In genomic region chr5:176658817-176659216, GRCh38 we compare ENCODE assay signal across 11 cellular contexts. TPM values are rescaled to one million over a fixed set of nuclear protein-coding genes. Genes with fewer than 3 reads are reported as not detected.
DNase-seq lines count a peak whose midpoint lies in the region; ATAC-seq and TF ChIP-seq lines count a peak whose summit lies in the region.
"Had no signal": no experiment of that assay in that cellular context is flagged by ENCODE, and none has a peak within 500 bp of the region (broad histone marks: within the 10 kb centered on the region; RNA-seq: fewer than 3 reads in every experiment).

No MANE protein-coding gene starts in this region.

- H3K27ac ChIP-seq in BLaER1 treated with 17β-estradiol and CSF1 and Interleukin-3, amounts not matched to agents 10 nM and 100 nM: peak overlapping the region in 8 of 11 experiments; percentile 17 to 77 (median 52); a peak in 13 of 22 replicates
- no peak overlapping the region for H3K27ac ChIP-seq in lung (ENCODE audit: low read depth in 1 of 2, low read length in 1 of 2)
- H3K27ac ChIP-seq in aorta (ENCODE audit: low read depth in 1 of 2, low read length in 2 of 2): no peak overlapping the region

- no peak for TF ChIP-seq CTCF in lung (IDR thresholded peaks at IDR 0.05; ENCODE audit: control extremely low read depth, extremely low read depth)

- H3K9me3 ChIP-seq in BLaER1 treated with 17β-estradiol and CSF1 and Interleukin-3, amounts not matched to agents 10 nM and 100 nM (replicated peaks in 1 of 11): no peaks in the 10 kb centered on the region
- H3K9me3 ChIP-seq in lung (ENCODE audit: control insufficient read depth in 2 of 2, insufficient read depth in 1 of 2, low read length in 1 of 2) (no peaks in the 10 kb centered on the region), aorta (ENCODE audit: control insufficient read depth, low read length) (no peaks in the 10 kb centered on the region)

- H3K9ac ChIP-seq in BLaER1 treated with 17β-estradiol and CSF1 and Interleukin-3, amounts not matched to agents 10 nM and 100 nM: peak overlapping the region in 10 of 11 experiments; percentile 13 to 68 (median 50); a peak in 15 of 22 replicates

- peaks cover 15 to 72% (median 47%) of the 10 kb centered on the region in 10 experiments for H3K4me1 ChIP-seq in BLaER1 treated with 17β-estradiol and CSF1 and Interleukin-3, amounts not matched to agents 10 nM and 100 nM
- H3K4me1 ChIP-seq in lung (ENCODE audit: control insufficient read depth in 2 of 2, insufficient read depth in 2 of 2, low read length in 2 of 2): peaks cover 0 to 9% of the 10 kb centered on the region in 2 donors
- H3K4me1 ChIP-seq in aorta (ENCODE audit: control insufficient read depth in 1 of 2, insufficient read depth in 2 of 2, low read length in 2 of 2): no peaks in the 10 kb centered on the region

- peak overlapping the region; percentile 0 to 63 (median 44); a peak in 17 of 20 replicates for H3K4me3 ChIP-seq in BLaER1 treated with 17β-estradiol and CSF1 and Interleukin-3, amounts not matched to agents 10 nM and 100 nM
- H3K4me3 ChIP-seq in lung (no peak overlapping the region), aorta (ENCODE audit: low read length in 2 of 2) (no peak overlapping the region)

- H3K4me2 ChIP-seq in BLaER1 treated with 17β-estradiol and CSF1 and Interleukin-3, amounts not matched to agents 10 nM and 100 nM: peak overlapping the region; percentile 88 to 100 (median 97)

- H3K27me3 ChIP-seq in BLaER1 treated with 17β-estradiol and CSF1 and Interleukin-3, amounts not matched to agents 10 nM and 100 nM: 0 out of 22 replicates have a peak, but pooled peaks cover 0 to 3% (median 0%) of the 10 kb centered on the region in 11 experiments
- H3K27me3 ChIP-seq in lung (ENCODE audit: control insufficient read depth, insufficient read depth) (no peaks in the 10 kb centered on the region), aorta (ENCODE audit: control insufficient read depth in 1 of 2, insufficient read depth in 2 of 2, low read length in 1 of 2) (no peaks in the 10 kb centered on the region)

- H3K4me3 Mint-ChIP-seq in activated T-helper 2 cell treated with anti-CD3 and anti-CD28 coated beads, Interferon-gamma antibody, Interleukin-2, Interleukin-4, amounts not matched to agents 10 μg/mL and 5 μg/mL and 100 μg/mL, durations not matched to agents 14 hours and 24 hours and 36 hours (ENCODE audit: low read depth): peak overlapping the region; percentile 31

- peaks cover 18 to 82% (median 42%) of the 10 kb centered on the region in 11 experiments; a peak in 20 of 22 replicates for H4K20me1 ChIP-seq in BLaER1 treated with 17β-estradiol and CSF1 and Interleukin-3, amounts not matched to agents 10 nM and 100 nM

- peaks cover 16% of the 10 kb centered on the region for H3K36me3 Mint-ChIP-seq in activated T-helper 2 cell treated with anti-CD3 and anti-CD28 coated beads, Interferon-gamma antibody, Interleukin-2, Interleukin-4, amounts not matched to agents 10 μg/mL and 5 μg/mL and 100 μg/mL, durations not matched to agents 14 hours and 24 hours and 36 hours (ENCODE audit: low read depth)

- H3K9me3 Mint-ChIP-seq in activated T-helper 2 cell treated with anti-CD3 and anti-CD28 coated beads, Interferon-gamma antibody, Interleukin-2, Interleukin-4, amounts not matched to agents 10 μg/mL and 5 μg/mL and 100 μg/mL, durations not matched to agents 14 hours and 24 hours and 36 hours: no peaks in the 10 kb centered on the region

- DNase-seq in activated T-helper 2 cell treated with anti-CD3 and anti-CD28 coated beads, Interferon-gamma antibody, Interleukin-2, Interleukin-4, amounts not matched to agents 10 μg/mL and 5 μg/mL and 100 μg/mL, durations not matched to agents 14 hours and 24 hours and 36 hours (ENCODE audit: low spot score): peak; percentile 36
- DNase-seq in lung (ENCODE audit: low spot score) (no peak), aorta (no peak)
- no peak for DNase-seq in stimulated activated CD4-positive, alpha-beta T cell treated with anti-CD3 and anti-CD28 coated beads, Interleukin-1b, Interleukin-23, amount 100 ng/mL, for 48 hours
- DNase-seq in activated CD4-positive, alpha-beta T cell treated with anti-CD3 and anti-CD28 coated beads, Interleukin-2, amount 50 U/mL, for 4 hours: no peak

- intact Hi-C loops in activated T-helper 2 cell treated with anti-CD3 and anti-CD28 coated beads, Interferon-gamma antibody, Interleukin-2, Interleukin-4, amounts not matched to agents 10 μg/mL and 5 μg/mL and 100 μg/mL, durations not matched to agents 14 hours and 24 hours and 36 hours (cut with micrococcal nuclease): no loop called here
- intact Hi-C loops in aorta (cut with DNase I): loop anchor here in 1 of 2 donors (10.0 kb wide), 1 partner anchor 244 kb away; the partner anchor contains the start of gene CLTB

- peaks cover 19% of the 10 kb centered on the region for H3K4me1 Mint-ChIP-seq in activated T-helper 2 cell treated with anti-CD3 and anti-CD28 coated beads, Interferon-gamma antibody, Interleukin-2, Interleukin-4, amounts not matched to agents 10 μg/mL and 5 μg/mL and 100 μg/mL, durations not matched to agents 14 hours and 24 hours and 36 hours (ENCODE audit: low read depth)

- H3K36me3 ChIP-seq in BLaER1 treated with 17β-estradiol and CSF1 and Interleukin-3, amounts not matched to agents 10 nM and 100 nM: peaks cover 0 to 40% (median 32%) of the 10 kb centered on the region in 11 experiments; a peak in 20 of 22 replicates
- H3K36me3 ChIP-seq in lung (ENCODE audit: control insufficient read depth in 2 of 2, insufficient read depth in 2 of 2, low read length in 2 of 2) (peaks cover 0 to 23% of the 10 kb centered on the region in 2 donors), aorta (ENCODE audit: control insufficient read depth in 1 of 2, insufficient read depth in 2 of 2, low read length in 1 of 2) (no peaks in the 10 kb centered on the region)

- WGBS in lung, 2 donors: 30 to 40% methylated on average over 7 of the region's 7 CpGs
- 84 to 87% methylated on average over 7 of the region's 7 CpGs for WGBS in aorta, 2 donors

- H3K27ac Mint-ChIP-seq in activated T-helper 2 cell treated with anti-CD3 and anti-CD28 coated beads, Interferon-gamma antibody, Interleukin-2, Interleukin-4, amounts not matched to agents 10 μg/mL and 5 μg/mL and 100 μg/mL, durations not matched to agents 14 hours and 24 hours and 36 hours: no peak overlapping the region

- peaks cover 4% of the 10 kb centered on the region for H3K27me3 Mint-ChIP-seq in activated T-helper 2 cell treated with anti-CD3 and anti-CD28 coated beads, Interferon-gamma antibody, Interleukin-2, Interleukin-4, amounts not matched to agents 10 μg/mL and 5 μg/mL and 100 μg/mL, durations not matched to agents 14 hours and 24 hours and 36 hours (ENCODE audit: low read depth)

- ATAC-seq in HG03159 (IDR thresholded peaks at IDR 0.05; ENCODE audit: unreplicated experiment) (peak; percentile 35), lung (ENCODE audit: insufficient read depth, low FRiP score) (peak; percentile 28), aorta (ENCODE audit: low FRiP score) (no peak), GM18873 (IDR thresholded peaks at IDR 0.05; ENCODE audit: low FRiP score, unreplicated experiment) (no peak)

RNA-seq across cellular contexts. Expression of gene TSPAN17, which starts 11.5 kb away (rescaled TPM):
- total RNA-seq in activated T-helper 2 cell treated with anti-CD3 and anti-CD28 coated beads, Interferon-gamma antibody, Interleukin-2, Interleukin-4, amounts not matched to agents 10 μg/mL and 5 μg/mL and 100 μg/mL, durations not matched to agents 14 hours and 24 hours and 36 hours: 32.7 and 33.9 TPM in 2 replicates
- total RNA-seq in lung (10 to 100 TPM; 14.8 to 37.4 TPM), aorta (10 to 100 TPM; 17.9 to 22.9 TPM)
- polyA plus RNA-seq in lung (10 to 100 TPM; 20.1 to 35.6 TPM), aorta (10 to 100 TPM; 13.9 to 21.1 TPM)

RNA-seq across cellular contexts. Expression of gene EIF4E1B, which starts 28.3 kb away (rescaled TPM):
- not detected in 2 replicates for total RNA-seq in activated T-helper 2 cell treated with anti-CD3 and anti-CD28 coated beads, Interferon-gamma antibody, Interleukin-2, Interleukin-4, amounts not matched to agents 10 μg/mL and 5 μg/mL and 100 μg/mL, durations not matched to agents 14 hours and 24 hours and 36 hours
- total RNA-seq in lung (not detected), aorta (not detected)
- polyA plus RNA-seq in lung (not detected), aorta (not detected)
- total RNA-seq: epithelial cell of proximal tubule; pulmonary artery endothelial cell; T-helper 2 cell treated with Interferon-gamma antibody and Interleukin-4, amounts not matched to agents 100 ng/mL and 5 ng/mL, for 36 hours had no signal

RNA-seq across cellular contexts. Expression of gene SNCB, which starts 28.5 kb away (rescaled TPM):
- total RNA-seq in activated T-helper 2 cell treated with anti-CD3 and anti-CD28 coated beads, Interferon-gamma antibody, Interleukin-2, Interleukin-4, amounts not matched to agents 10 μg/mL and 5 μg/mL and 100 μg/mL, durations not matched to agents 14 hours and 24 hours and 36 hours: not detected in 2 replicates
- total RNA-seq in lung: not detected
- polyA plus RNA-seq in lung: under 1 TPM in 1 of 2 donors, not detected in 1; 0.02 TPM
- total RNA-seq in aorta: not detected
- polyA plus RNA-seq in aorta: not detected
- total RNA-seq: T-helper 2 cell treated with Interferon-gamma antibody and Interleukin-4, amounts not matched to agents 100 ng/mL and 5 ng/mL, for 36 hours had no signal

RNA-seq across cellular contexts. Expression of gene GPRIN1, which starts 48.9 kb away (rescaled TPM):
- 3.0 and 3.6 TPM in 2 replicates for total RNA-seq in activated T-helper 2 cell treated with anti-CD3 and anti-CD28 coated beads, Interferon-gamma antibody, Interleukin-2, Interleukin-4, amounts not matched to agents 10 μg/mL and 5 μg/mL and 100 μg/mL, durations not matched to agents 14 hours and 24 hours and 36 hours
- 1 to 10 TPM in 1 of 2 donors, under 1 TPM in 1; 0.97 to 1.1 TPM for total RNA-seq in lung
- polyA plus RNA-seq in lung: under 1 TPM; 0.39 to 0.68 TPM
- under 1 TPM; 0.81 to 0.87 TPM for total RNA-seq in aorta
- polyA plus RNA-seq in aorta: under 1 TPM; 0.15 to 0.50 TPM

Comparison
In these comparisons a context has a peak if more than half of its experiments do, and no peak if none do; other contexts are left out.
1. H3K27ac ChIP-seq: peak in BLaER1 treated with 17β-estradiol and CSF1 and Interleukin-3, amounts not matched to agents 10 nM and 100 nM (8 of 11); none in lung (0 of 2) and aorta (0 of 2).
2. H3K4me3 ChIP-seq: peak in BLaER1 treated with 17β-estradiol and CSF1 and Interleukin-3, amounts not matched to agents 10 nM and 100 nM (10 of 10); none in lung (single experiment) and aorta (0 of 2).
3. ATAC-seq: peak in HG03159 (single experiment) and lung (single experiment); none in aorta (single experiment) and GM18873 (single experiment).